ENCODE assay signal across 34 cellular contexts in the genomic region with DNA sequence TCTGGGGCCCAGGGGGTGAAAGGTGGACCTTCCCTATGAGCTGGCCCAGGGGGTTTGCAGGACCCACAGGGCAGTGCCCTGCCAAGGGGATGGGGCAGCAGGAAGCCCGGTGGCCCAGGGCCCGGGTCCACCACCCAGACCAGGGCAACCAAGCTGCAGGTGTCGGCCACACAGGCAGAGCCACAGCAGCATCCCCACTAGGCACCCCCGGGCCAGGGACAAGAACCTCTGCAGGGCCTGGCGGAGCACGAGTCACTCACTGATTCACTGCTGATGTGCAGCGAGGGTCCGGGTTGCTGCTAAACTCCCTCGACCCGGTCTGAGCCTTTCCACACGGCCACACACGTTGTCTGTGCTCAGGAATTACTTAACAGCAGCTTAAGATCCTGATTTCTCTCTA. TPM values are rescaled to one million over a fixed set of nuclear protein-coding genes. Genes with fewer than 3 reads are reported as not detected.
DNase-seq lines count a peak whose midpoint lies in the region; ATAC-seq and TF ChIP-seq lines count a peak whose summit lies in the region.
"Had no signal": no experiment of that assay in that cellular context is flagged by ENCODE, and none has a peak within 500 bp of the region (broad histone marks: within the 10 kb centered on the region; RNA-seq: fewer than 3 reads in every experiment).

No MANE protein-coding gene starts in this region.

- H3K4me3 Mint-ChIP-seq in endodermal cell: no peak overlapping the region
- H3K4me3 Mint-ChIP-seq in osteocyte (ENCODE audit: unreplicated experiment): no peak overlapping the region
- H3K4me3 Mint-ChIP-seq: activated CD8-positive, alpha-beta memory T cell treated with anti-CD3 and anti-CD28 coated beads, Interleukin-2, amount 10 ng/mL, durations not matched to agents 7 days and 5 days; CD14-positive monocyte; immature natural killer cell; stimulated activated naive CD8-positive, alpha-beta T cell treated with anti-CD3 and anti-CD28 coated beads, Interleukin-15, amount 100 ng/mL, for 72 hours had no signal

- H3K79me1 ChIP-seq in IMR-90 (ENCODE audit: low read depth in 1 of 2, low read length in 2 of 2): peaks cover 7 to 95% of the 10 kb centered on the region in 2 experiments

- H3K27me3 ChIP-seq in IMR-90 (ENCODE audit: control insufficient read depth, insufficient read depth, low read length) (no peaks in the 10 kb centered on the region), endodermal cell (ENCODE audit: control insufficient read depth, insufficient read depth, low read length, poor library complexity, severe bottlenecking) (no peaks in the 10 kb centered on the region), prostate gland (replicated peaks; ENCODE audit: insufficient read depth) (no peaks in the 10 kb centered on the region)
- H3K27me3 ChIP-seq: cardiac muscle cell, Peyer's patch, thyroid gland had no signal

- no peak overlapping the region; the same call in 1 of the 2 replicates for H2AK5ac ChIP-seq in IMR-90 (ENCODE audit: low read depth, low read length)

- CTCF ChIA-PET in IMR-90 (lab: Yijun Ruan, JAX): no interaction called here

- H3K27me3 Mint-ChIP-seq in endodermal cell (ENCODE audit: insufficient read depth) (no peaks in the 10 kb centered on the region), osteocyte (ENCODE audit: unreplicated experiment) (no peaks in the 10 kb centered on the region)
- H3K27me3 Mint-ChIP-seq: activated CD8-positive, alpha-beta memory T cell treated with anti-CD3 and anti-CD28 coated beads, Interleukin-2, amount 10 ng/mL, durations not matched to agents 7 days and 5 days; stimulated activated naive CD8-positive, alpha-beta T cell treated with anti-CD3 and anti-CD28 coated beads, Interleukin-15, amount 100 ng/mL, for 72 hours had no signal

- DNase-seq in EH (ENCODE audit: low read depth) (peak; percentile 38), IMR-90 (peak; percentile 56), endodermal cell (no peak), osteocyte (ENCODE audit: extremely low spot score, unreplicated experiment) (no peak), activated gamma-delta T cell (lab: John Stamatoyannopoulos, UW) (no peak), UCSD-AML1 (lab: John Stamatoyannopoulos, UW; ENCODE audit: unreplicated experiment) (no peak), prostate gland (ENCODE audit: low spot score) (no peak)
- DNase-seq: activated CD4-positive, CD25-positive, alpha-beta regulatory T cell; activated CD8-positive, alpha-beta memory T cell treated with anti-CD3 and anti-CD28 coated beads, Interleukin-2, amount 10 ng/mL, durations not matched to agents 7 days and 5 days; activated naive CD4-positive, alpha-beta T cell treated with anti-CD3 and anti-CD28 coated beads, Interleukin-2, amount 50 U/mL, for 16 hours; anterior cingulate cortex; Calu3; DMS79 treated with DMSO at 0.1 percent for 48 hours; hypothalamus; immature natural killer cell; KBM-7; mesendoderm; MM.1S; NCI-H2029 treated with DMSO at 0.1 percent for 48 hours; NCI-H2227 treated with DMSO at 0.1 percent for 48 hours; NCI-H69; nucleus accumbens; Peyer's patch; SIG-M5; stimulated activated naive CD8-positive, alpha-beta T cell treated with anti-CD3 and anti-CD28 coated beads, Interleukin-15, amount 100 ng/mL, for 72 hours; SW 1271; thyroid gland had no signal

- POLR2A ChIA-PET in IMR-90 (lab: Charles Lee; ENCODE audit: unreplicated experiment): no interaction called here

- no peak overlapping the region for H3K9ac ChIP-seq in IMR-90 (ENCODE audit: low read depth, low read length)
- H3K9ac ChIP-seq in endodermal cell (ENCODE audit: extremely low read depth, low read length, poor library complexity, severe bottlenecking): no peak overlapping the region

- no peak overlapping the region for H2BK15ac ChIP-seq in IMR-90 (ENCODE audit: low read depth, low read length)

- H4K5ac ChIP-seq in IMR-90 (ENCODE audit: low read depth, low read length): no peak overlapping the region

- H3K36me3 ChIP-seq in IMR-90 (ENCODE audit: control insufficient read depth, insufficient read depth, low read length) (peaks cover 13% of the 10 kb centered on the region), endodermal cell (ENCODE audit: control insufficient read depth, insufficient read depth, low read length) (peaks cover 20% of the 10 kb centered on the region), prostate gland (no peaks in the 10 kb centered on the region)
- H3K36me3 ChIP-seq: cardiac muscle cell, thyroid gland had no signal

- no peak for TF ChIP-seq CTCF in IMR-90 (conservative IDR thresholded peaks at IDR 0.05; ENCODE audit: low read depth, low read length)
- TF ChIP-seq CTCF in endodermal cell (conservative IDR thresholded peaks at IDR 0.05): no peak
- TF ChIP-seq CTCF in osteocyte (IDR thresholded peaks at IDR 0.05): no peak
- TF ChIP-seq CTCF in prostate gland (IDR thresholded peaks at IDR 0.05): no peak

- H3K4me2 ChIP-seq in IMR-90 (ENCODE audit: low read depth, low read length): no peak overlapping the region

- no peaks in the 10 kb centered on the region for H3K9me3 ChIP-seq in IMR-90 (ENCODE audit: control insufficient read depth, insufficient read depth, low read length)
- no peaks in the 10 kb centered on the region for H3K9me3 ChIP-seq in endodermal cell (ENCODE audit: control insufficient read depth, low read length)
- H3K9me3 ChIP-seq in prostate gland: no peaks in the 10 kb centered on the region
- H3K9me3 ChIP-seq: Peyer's patch, thyroid gland had no signal

- H3K4me3 ChIP-seq in IMR-90 (ENCODE audit: insufficient read depth, low read depth, low read length): no peak overlapping the region
- H3K4me3 ChIP-seq in endodermal cell (ENCODE audit: low read length): no peak overlapping the region
- H3K4me3 ChIP-seq in prostate gland: no peak overlapping the region
- H3K4me3 ChIP-seq: cardiac muscle cell, coronary artery, Peyer's patch, skin epidermis, thyroid gland had no signal

- no peak overlapping the region for H4K91ac ChIP-seq in IMR-90 (ENCODE audit: insufficient read depth, low read depth, low read length)

- no peak overlapping the region for H3K18ac ChIP-seq in IMR-90 (ENCODE audit: low read depth, low read length)

- H3K4me1 Mint-ChIP-seq in endodermal cell: peaks cover 5% of the 10 kb centered on the region
- H3K4me1 Mint-ChIP-seq in osteocyte (ENCODE audit: unreplicated experiment): peaks cover 31% of the 10 kb centered on the region

- BruUV-seq in IMR-90 (replicated peaks; lab: Mats Ljungman, UMichigan): no TSS peak

- no peak overlapping the region for H2AFZ ChIP-seq in IMR-90 (replicated peaks; ENCODE audit: low read length, poor library complexity)

- peak overlapping the region; percentile 5 for H2AK9ac ChIP-seq in IMR-90 (replicated peaks; ENCODE audit: low read depth, low read length, poor library complexity)

- H3K23ac ChIP-seq in IMR-90 (ENCODE audit: low read depth, low read length): no peak overlapping the region

- H3K4me1 ChIP-seq in IMR-90 (ENCODE audit: control insufficient read depth, insufficient read depth, low read length) (peaks cover 13% of the 10 kb centered on the region), endodermal cell (ENCODE audit: control insufficient read depth, insufficient read depth, low read length) (no peaks in the 10 kb centered on the region), prostate gland (replicated peaks) (peaks cover 5% of the 10 kb centered on the region)

- in situ Hi-C loops in IMR-90 (cut with MboI; ENCODE audit: low sequenced_read_pairs): no loop called here

- TF ChIP-seq RAD21 in IMR-90 (IDR thresholded peaks at IDR 0.05; ENCODE audit: low read length): no peak

- H3K27ac ChIP-seq in IMR-90 (ENCODE audit: insufficient read depth, low read length): no peak overlapping the region
- no peak overlapping the region for H3K27ac ChIP-seq in endodermal cell (ENCODE audit: low read depth, low read length)
- H3K27ac ChIP-seq in prostate gland: no peak overlapping the region
- H3K27ac ChIP-seq: cardiac muscle cell, coronary artery, Peyer's patch, skin epidermis, thyroid gland had no signal

- 34% methylated on average over 10 of the region's 12 CpGs; no CpG with 5 or more reads in 1 of the 2 experiments for WGBS in IMR-90 (ENCODE audit: extremely low coverage in 2 of 2, insufficient read length in 1 of 2), 2 experiments
- 84 to 92% methylated on average over 11 to 12 of the region's 12 CpGs for WGBS in endodermal cell (ENCODE audit: insufficient coverage in 1 of 2, insufficient read length in 1 of 2), 2 experiments
- 75% methylated on average over 9 of the region's 12 CpGs for WGBS in prostate gland

- no peak overlapping the region for H3K56ac ChIP-seq in IMR-90 (ENCODE audit: extremely low read depth, insufficient read depth, low read length)

- no peak overlapping the region for H2BK120ac ChIP-seq in IMR-90 (ENCODE audit: low read depth, low read length)

- peaks cover 19% of the 10 kb centered on the region; the same call in 1 of the 2 replicates for H3K9me1 ChIP-seq in IMR-90 (ENCODE audit: insufficient read depth, low read length)

- H3K27ac Mint-ChIP-seq in endodermal cell (peak overlapping the region; percentile 58), osteocyte (ENCODE audit: unreplicated experiment) (peak overlapping the region; percentile 59)
- H3K27ac Mint-ChIP-seq: activated CD8-positive, alpha-beta memory T cell treated with anti-CD3 and anti-CD28 coated beads, Interleukin-2, amount 10 ng/mL, durations not matched to agents 7 days and 5 days had no signal

- TF ChIP-seq POLR2A in IMR-90 (IDR thresholded peaks at IDR 0.05; ENCODE audit: low read depth, low read length) (no peak), prostate gland (IDR thresholded peaks at IDR 0.05) (no peak)

- no peak overlapping the region for H2BK20ac ChIP-seq in IMR-90 (ENCODE audit: low read depth, low read length)

- no peak overlapping the region for H3K4ac ChIP-seq in IMR-90 (ENCODE audit: low read depth, low read length)

- H4K20me1 ChIP-seq in IMR-90 (ENCODE audit: insufficient read depth, low read length): peaks cover 99% of the 10 kb centered on the region

- peak overlapping the region in 1 of 2 experiments; percentile 5; a peak in 1 of 4 replicates for H4K8ac ChIP-seq in IMR-90 (ENCODE audit: low read depth in 2 of 2, low read length in 2 of 2)

- peak; percentile 35 for ATAC-seq in IMR-90 (ENCODE audit: low read depth)
- ATAC-seq: activated CD8-positive, alpha-beta memory T cell treated with anti-CD3 and anti-CD28 coated beads, Interleukin-2, amount 10 ng/mL, durations not matched to agents 7 days and 5 days; esophagus mucosa; stimulated activated naive CD8-positive, alpha-beta T cell treated with anti-CD3 and anti-CD28 coated beads, Interleukin-15, amount 100 ng/mL, for 72 hours had no signal

- dilution Hi-C loops in IMR-90 (cut with HindIII; ENCODE audit: low sequenced_read_pairs, unreplicated experiment): no loop called here

- H3K14ac ChIP-seq in IMR-90 (replicated peaks; ENCODE audit: low read depth, low read length): no peak overlapping the region

- H3K9me3 Mint-ChIP-seq in endodermal cell (no peaks in the 10 kb centered on the region), osteocyte (ENCODE audit: unreplicated experiment) (no peaks in the 10 kb centered on the region)
- H3K9me3 Mint-ChIP-seq: CD14-positive monocyte; immature natural killer cell; stimulated activated naive CD8-positive, alpha-beta T cell treated with anti-CD3 and anti-CD28 coated beads, Interleukin-15, amount 100 ng/mL, for 72 hours had no signal

- no peak overlapping the region for H2BK5ac ChIP-seq in IMR-90 (ENCODE audit: low read depth, low read length, poor library complexity, severe bottlenecking)

- intact Hi-C loops in IMR-90 (cut with micrococcal nuclease): no loop called here
- intact Hi-C loops in prostate gland (cut with DNase I): no loop called here

- peaks cover 4% of the 10 kb centered on the region for H3K36me3 Mint-ChIP-seq in endodermal cell (ENCODE audit: low read depth)
- H3K36me3 Mint-ChIP-seq in osteocyte (ENCODE audit: unreplicated experiment): peaks cover 3% of the 10 kb centered on the region

RNA-seq across cellular contexts. Expression of gene FZR1, which starts 8.8 kb away (rescaled TPM):
- total RNA-seq in IMR-90 (2012; rRNA removed) (21.5 and 24.4 TPM in 2 replicates), endodermal cell (10 to 100 TPM; 56.7 to 65.1 TPM), osteocyte (45.3 and 49.5 TPM in 2 replicates), prostate gland (10 to 100 TPM; 32.2 to 64.9 TPM)
- 47.8 and 56.3 TPM in 2 replicates for polyA plus RNA-seq in IMR-90 (2012; rRNA removed)
- 34.0 and 49.4 TPM in 2 replicates for polyA plus RNA-seq in IMR-90 (2012; cell fraction: cytosol; rRNA removed)
- polyA plus RNA-seq in IMR-90 (2012; cell fraction: nucleus; rRNA removed; ENCODE audit: low replicate concordance): 57.9 and 195 TPM in 2 replicates
- polyA plus RNA-seq in endodermal cell (2013, experiment 1 of 2): 49.5 TPM
- 52.5 TPM for polyA plus RNA-seq in endodermal cell (2013, experiment 2 of 2)

RNA-seq across cellular contexts. Expression of gene DOHH, which starts 14.5 kb away (rescaled TPM):
- total RNA-seq in IMR-90 (2012; rRNA removed) (3.2 and 4.2 TPM in 2 replicates), endodermal cell (10 to 100 TPM; 13.4 to 14.3 TPM), osteocyte (10.0 and 10.8 TPM in 2 replicates), prostate gland (10 to 100 TPM; 26.1 to 26.9 TPM)
- 9.2 and 13.6 TPM in 2 replicates for polyA plus RNA-seq in IMR-90 (2012; rRNA removed)
- polyA plus RNA-seq in IMR-90 (2012; cell fraction: cytosol; rRNA removed): 19.8 and 19.9 TPM in 2 replicates
- 5.3 and 24.1 TPM in 2 replicates for polyA plus RNA-seq in IMR-90 (2012; cell fraction: nucleus; rRNA removed; ENCODE audit: low replicate concordance)
- polyA plus RNA-seq in endodermal cell (2013, experiment 1 of 2): 7.8 TPM
- polyA plus RNA-seq in endodermal cell (2013, experiment 2 of 2): 7.8 TPM

RNA-seq across cellular contexts. Expression of gene TEKTIP1, which starts 24.0 kb away (rescaled TPM):
- total RNA-seq in IMR-90 (2012; rRNA removed) (not detected in 2 replicates), endodermal cell (1 to 10 TPM; 4.6 to 5.7 TPM), osteocyte (0.73 and 0.97 TPM in 2 replicates), prostate gland (1 to 10 TPM in 1 of 2 donors, under 1 TPM in 1; 0.41 to 5.3 TPM)
- polyA plus RNA-seq in IMR-90 (2012; rRNA removed): not detected in 2 replicates
- polyA plus RNA-seq in IMR-90 (2012; cell fraction: cytosol; rRNA removed): not detected in 2 replicates
- polyA plus RNA-seq in IMR-90 (2012; cell fraction: nucleus; rRNA removed; ENCODE audit: low replicate concordance): 0.36 and 0.60 TPM in 2 replicates
- 0.75 TPM for polyA plus RNA-seq in endodermal cell (2013, experiment 1 of 2)
- polyA plus RNA-seq in endodermal cell (2013, experiment 2 of 2): 0.62 TPM
- total RNA-seq: myocyte had no signal
- polyA plus RNA-seq: CD14-positive monocyte, immature natural killer cell had no signal

RNA-seq across cellular contexts. Expression of gene SMIM44, which starts 31.7 kb away (rescaled TPM):
- not detected in 2 replicates for total RNA-seq in IMR-90 (2012; rRNA removed)
- polyA plus RNA-seq in IMR-90 (2012; rRNA removed): not detected in 2 replicates
- polyA plus RNA-seq in IMR-90 (2012; cell fraction: cytosol; rRNA removed): not detected in 2 replicates
- not detected in 2 replicates for polyA plus RNA-seq in IMR-90 (2012; cell fraction: nucleus; rRNA removed; ENCODE audit: low replicate concordance)
- not detected for total RNA-seq in endodermal cell
- polyA plus RNA-seq in endodermal cell (2013, experiment 1 of 2): not detected
- polyA plus RNA-seq in endodermal cell (2013, experiment 2 of 2): not detected
- total RNA-seq in osteocyte: not detected in 2 replicates
- total RNA-seq in prostate gland: 1 to 10 TPM in 1 of 2 donors, not detected in 1; 1.7 TPM
- total RNA-seq: activated CD8-positive, alpha-beta memory T cell treated with anti-CD3 and anti-CD28 coated beads, Interleukin-2, amount 10 ng/mL, durations not matched to agents 7 days and 5 days; Calu3; cardiac muscle cell; esophagus mucosa; frontal cortex; myocyte; thyroid gland had no signal
- polyA plus RNA-seq: cardiac muscle cell, CD14-positive monocyte, immature natural killer cell had no signal

RNA-seq across cellular contexts. Expression of gene SMIM24, which starts 34.6 kb away (rescaled TPM):
- total RNA-seq in IMR-90 (2012; rRNA removed) (not detected in 2 replicates), endodermal cell (not detected), osteocyte (not detected in 2 replicates), prostate gland (1 to 10 TPM in 1 of 2 donors, under 1 TPM in 1; 0.32 to 1.6 TPM)
- polyA plus RNA-seq in IMR-90 (2012; rRNA removed): not detected in 2 replicates
- polyA plus RNA-seq in IMR-90 (2012; cell fraction: cytosol; rRNA removed): 0.09 TPM in 1 of 2 replicates, not detected in the other
- polyA plus RNA-seq in IMR-90 (2012; cell fraction: nucleus; rRNA removed; ENCODE audit: low replicate concordance): not detected in 2 replicates
- polyA plus RNA-seq in endodermal cell (2013, experiment 1 of 2): 1.4 TPM
- polyA plus RNA-seq in endodermal cell (2013, experiment 2 of 2): 1.5 TPM
- total RNA-seq: esophagus mucosa, frontal cortex, myocyte, thyroid gland had no signal

Comparison
In these comparisons a context has a peak if more than half of its experiments do, and no peak if none do; other contexts are left out.
1. DNase-seq: peak in EH (single experiment) and IMR-90 (single experiment); none in endodermal cell (single experiment), osteocyte (single experiment), activated gamma-delta T cell (single experiment), UCSD-AML1 (single experiment) and prostate gland (single experiment).